In the genomic region with DNA sequence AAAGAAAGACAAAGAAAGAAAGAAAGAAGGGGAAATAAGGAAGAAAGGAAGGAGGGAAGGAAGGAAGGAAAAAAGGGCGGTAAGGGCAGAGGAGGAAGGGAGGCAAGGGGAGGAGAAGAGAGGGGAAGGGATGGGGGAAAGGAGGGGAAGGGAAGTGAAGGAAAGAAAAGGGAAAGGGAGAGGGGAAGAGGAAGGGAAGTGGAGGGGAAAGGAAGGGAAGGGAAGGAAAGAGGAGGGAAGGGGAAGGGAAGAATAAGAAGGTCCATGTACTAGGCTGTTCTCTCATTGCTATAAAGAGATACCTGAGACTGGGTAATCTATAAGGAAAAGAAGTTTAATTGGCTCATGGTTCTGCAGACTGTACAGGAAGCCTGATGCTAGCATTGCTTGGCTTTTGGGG, we compare ENCODE assay signal across 16 cellular contexts.
DNase-seq lines count a peak whose midpoint lies in the region; ATAC-seq and TF ChIP-seq lines count a peak whose summit lies in the region.
"Had no signal": no experiment of that assay in that cellular context is flagged by ENCODE, and none has a peak within 500 bp of the region (broad histone marks: within the 10 kb centered on the region; RNA-seq: fewer than 3 reads in every experiment).

No MANE protein-coding gene starts in this region.

- DNase-seq in PC-9 = no peak
- no peak for DNase-seq in MCF 10A (ENCODE audit: unreplicated experiment)
- DNase-seq in trophoblast cell = no peak
- DNase-seq in C1 segment of cervical spinal cord (lab: John Stamatoyannopoulos, UW) = no peak
- no peak for DNase-seq in smooth muscle cell (lab: John Stamatoyannopoulos, UW; ENCODE audit: unreplicated experiment)
- DNase-seq: Caco-2; CD4-positive, CD25-positive, alpha-beta regulatory T cell; CD8-positive, alpha-beta T cell; DMS153; DND-41; GM23248; H7; HCEC 1CT had no signal

- H3K4me1 Mint-ChIP-seq in activated T-helper 17 cell treated with anti-CD3 and anti-CD28 coated beads, Interleukin-2, amount 50 U/mL, for 72 hours = no peaks in the 10 kb centered on the region
- peaks cover 20% of the 10 kb centered on the region for H3K4me1 Mint-ChIP-seq in MCF 10A (ENCODE audit: insufficient read depth, unreplicated experiment)
- H3K4me1 Mint-ChIP-seq: CD4-positive, CD25-positive, alpha-beta regulatory T cell had no signal

- no peak overlapping the region for H3K23ac ChIP-seq in trophoblast cell (ENCODE audit: low read length)

- H3K18ac ChIP-seq in trophoblast cell (ENCODE audit: low read length) = no peak overlapping the region

- H2AK5ac ChIP-seq in trophoblast cell (ENCODE audit: low read length) = no peak overlapping the region

- no peak for TF ChIP-seq CTCF in PC-9 (conservative IDR thresholded peaks at IDR 0.05)
- no peak for TF ChIP-seq CTCF in MCF 10A (IDR thresholded peaks at IDR 0.05; ENCODE audit: unreplicated experiment)
- TF ChIP-seq CTCF in smooth muscle cell (IDR thresholded peaks at IDR 0.05; ENCODE audit: borderline replicate concordance, insufficient read depth, poor library complexity, severe bottlenecking) = no peak

- H3K9me3 ChIP-seq in PC-9 (ENCODE audit: insufficient read depth, low read depth) (0 out of 2 replicates have a peak, but pooled peaks cover 15% of the 10 kb centered on the region), trophoblast cell (ENCODE audit: insufficient read depth, low read depth, low read length) (no peaks in the 10 kb centered on the region), smooth muscle cell (replicated peaks; ENCODE audit: low read depth) (no peaks in the 10 kb centered on the region)
- H3K9me3 ChIP-seq: Caco-2 had no signal

- BruUV-seq in PC-9 (replicated peaks; lab: Mats Ljungman, UMichigan) = no TSS peak
- BruUV-seq in MCF 10A (replicated peaks; lab: Mats Ljungman, UMichigan) = no TSS peak

- no peak for ATAC-seq in activated T-helper 17 cell treated with anti-CD3 and anti-CD28 coated beads, Interleukin-2, amount 50 U/mL, for 72 hours (replicated peaks)
- ATAC-seq in GM18868 (IDR thresholded peaks at IDR 0.05; ENCODE audit: unreplicated experiment) = no peak
- ATAC-seq: CD8-positive, alpha-beta T cell had no signal

- H2BK120ac ChIP-seq in trophoblast cell (ENCODE audit: insufficient read depth, low read length, poor library complexity) = no peak overlapping the region

- H3K79me2 ChIP-seq in PC-9 (ENCODE audit: low read depth) = no peaks in the 10 kb centered on the region
- H3K79me2 ChIP-seq in trophoblast cell (ENCODE audit: control insufficient read depth, insufficient read depth, low read length, poor library complexity) = no peaks in the 10 kb centered on the region
- H3K79me2 ChIP-seq in smooth muscle cell (ENCODE audit: low read depth) = no peaks in the 10 kb centered on the region

- WGBS in trophoblast cell (ENCODE audit: extremely low coverage, insufficient coverage, insufficient read length) = 60% methylated on average over 1 of the region's 1 CpG
- 71% methylated on average over 1 of the region's 1 CpG for WGBS in smooth muscle cell (ENCODE audit: low lambda C conversion rate)

- H4K91ac ChIP-seq in trophoblast cell (ENCODE audit: low read depth, low read length) = no peak overlapping the region

- H3K79me1 ChIP-seq in trophoblast cell (ENCODE audit: low read length) = peaks cover 14% of the 10 kb centered on the region

- H3K4ac ChIP-seq in trophoblast cell (ENCODE audit: low read depth, low read length) = no peak overlapping the region

- H2BK12ac ChIP-seq in trophoblast cell (ENCODE audit: low read length) = peak overlapping the region; percentile 12

- H3K27me3 Mint-ChIP-seq in activated T-helper 17 cell treated with anti-CD3 and anti-CD28 coated beads, Interleukin-2, amount 50 U/mL, for 72 hours = peaks cover 29% of the 10 kb centered on the region
- H3K27me3 Mint-ChIP-seq in MCF 10A (ENCODE audit: insufficient read depth, unreplicated experiment) = no peaks in the 10 kb centered on the region

- H3K36me3 Mint-ChIP-seq in activated T-helper 17 cell treated with anti-CD3 and anti-CD28 coated beads, Interleukin-2, amount 50 U/mL, for 72 hours (ENCODE audit: low read depth) = no peaks in the 10 kb centered on the region
- H3K36me3 Mint-ChIP-seq in MCF 10A (ENCODE audit: insufficient read depth, unreplicated experiment) = no peaks in the 10 kb centered on the region
- H3K36me3 Mint-ChIP-seq: CD4-positive, CD25-positive, alpha-beta regulatory T cell; CD8-positive, alpha-beta T cell had no signal

- H3K27ac ChIP-seq in PC-9 (peak overlapping the region; percentile 82), trophoblast cell (ENCODE audit: low read depth, low read length) (no peak overlapping the region), smooth muscle cell (ENCODE audit: low read depth) (no peak overlapping the region)
- H3K27ac ChIP-seq: C4-2B, GM23248 had no signal

- no peak overlapping the region for H2AFZ ChIP-seq in PC-9
- no peak overlapping the region for H2AFZ ChIP-seq in trophoblast cell (ENCODE audit: insufficient read depth, low read length, poor library complexity)
- H2AFZ ChIP-seq in smooth muscle cell (ENCODE audit: low read depth) = no peak overlapping the region
- H2AFZ ChIP-seq: GM23248 had no signal

- H4K12ac ChIP-seq in trophoblast cell (ENCODE audit: low read depth, low read length) = no peak overlapping the region

- H4K20me1 ChIP-seq in PC-9 (ENCODE audit: insufficient read depth) = no peaks in the 10 kb centered on the region
- no peaks in the 10 kb centered on the region for H4K20me1 ChIP-seq in smooth muscle cell (ENCODE audit: low read depth)

- no peak overlapping the region for H3K9ac ChIP-seq in trophoblast cell (ENCODE audit: low read length)
- H3K9ac ChIP-seq in smooth muscle cell (ENCODE audit: low read depth) = no peak overlapping the region
- H3K9ac ChIP-seq: GM23248 had no signal

- peak overlapping the region; percentile 52 for H3K4me2 ChIP-seq in PC-9
- no peak overlapping the region for H3K4me2 ChIP-seq in trophoblast cell (ENCODE audit: low read length)
- no peak overlapping the region for H3K4me2 ChIP-seq in smooth muscle cell

- POLR2A ChIA-PET in PC-9 (lab: Charles Lee; ENCODE audit: unreplicated experiment) (no interaction called here), MCF 10A (lab: Yijun Ruan, JAX) (no interaction called here)

- H2BK5ac ChIP-seq in trophoblast cell (ENCODE audit: low read depth, low read length, poor library complexity) = no peak overlapping the region

- H3K27ac Mint-ChIP-seq in activated T-helper 17 cell treated with anti-CD3 and anti-CD28 coated beads, Interleukin-2, amount 50 U/mL, for 72 hours = peak overlapping the region; percentile 11
- peak overlapping the region; percentile 57 for H3K27ac Mint-ChIP-seq in MCF 10A (ENCODE audit: low read depth, unreplicated experiment)
- H3K27ac Mint-ChIP-seq: CD4-positive, CD25-positive, alpha-beta regulatory T cell; CD8-positive, alpha-beta T cell had no signal

- H3K9me2 ChIP-seq in PC-9 (ENCODE audit: insufficient read depth) = no peaks in the 10 kb centered on the region

- no peak overlapping the region for H3K4me3 Mint-ChIP-seq in activated T-helper 17 cell treated with anti-CD3 and anti-CD28 coated beads, Interleukin-2, amount 50 U/mL, for 72 hours
- H3K4me3 Mint-ChIP-seq in MCF 10A (ENCODE audit: unreplicated experiment) = no peak overlapping the region
- H3K4me3 Mint-ChIP-seq: CD4-positive, CD25-positive, alpha-beta regulatory T cell; CD8-positive, alpha-beta T cell had no signal

- H3K27me3 ChIP-seq in PC-9 (ENCODE audit: insufficient read depth, low read depth) (no peaks in the 10 kb centered on the region), trophoblast cell (ENCODE audit: insufficient read depth, low read length) (no peaks in the 10 kb centered on the region), smooth muscle cell (ENCODE audit: low read depth) (no peaks in the 10 kb centered on the region)

- H3K4me3 ChIP-seq in PC-9 (no peak overlapping the region), trophoblast cell (ENCODE audit: low read depth, low read length) (no peak overlapping the region), smooth muscle cell (no peak overlapping the region)
- H3K4me3 ChIP-seq: GM23248 had no signal

- H3K36me3 ChIP-seq in PC-9 (ENCODE audit: low read depth) = no peaks in the 10 kb centered on the region
- no peaks in the 10 kb centered on the region for H3K36me3 ChIP-seq in trophoblast cell (ENCODE audit: control insufficient read depth in 1 of 2, insufficient read depth in 2 of 2, low read length in 2 of 2)
- no peaks in the 10 kb centered on the region for H3K36me3 ChIP-seq in smooth muscle cell (ENCODE audit: low read depth)

- H3K9me3 Mint-ChIP-seq in activated T-helper 17 cell treated with anti-CD3 and anti-CD28 coated beads, Interleukin-2, amount 50 U/mL, for 72 hours = no peaks in the 10 kb centered on the region
- H3K9me3 Mint-ChIP-seq in MCF 10A (ENCODE audit: unreplicated experiment) = no peaks in the 10 kb centered on the region
- H3K9me3 Mint-ChIP-seq: CD8-positive, alpha-beta T cell had no signal

- no peak overlapping the region for H3K14ac ChIP-seq in trophoblast cell (ENCODE audit: low read length)

- H3F3A ChIP-seq in PC-9 (ENCODE audit: insufficient read depth, low read depth) (peaks cover 22% of the 10 kb centered on the region), smooth muscle cell (ENCODE audit: low read depth) (peaks cover 15% of the 10 kb centered on the region)

- peaks cover 26% of the 10 kb centered on the region for H3K4me1 ChIP-seq in PC-9 (replicated peaks; ENCODE audit: insufficient read depth)
- H3K4me1 ChIP-seq in trophoblast cell (ENCODE audit: control insufficient read depth in 1 of 2, insufficient read depth in 2 of 2, low read length in 2 of 2) = peaks cover 0 to 2% of the 10 kb centered on the region in 2 experiments
- peaks cover 12% of the 10 kb centered on the region for H3K4me1 ChIP-seq in smooth muscle cell (ENCODE audit: low read depth)

- CTCF ChIA-PET in PC-9 (lab: Charles Lee) (no interaction called here), MCF 10A (lab: Yijun Ruan, JAX) (no interaction called here)

- no peak overlapping the region for H4K8ac ChIP-seq in trophoblast cell (ENCODE audit: low read depth, low read length)

- intact Hi-C loops in PC-9 (cut with micrococcal nuclease; ENCODE audit: unreplicated experiment) (no loop called here), MCF 10A (cut with micrococcal nuclease) (no loop called here)
